18 cellular contexts compared by ENCODE assay signal in genomic region chr20:43839793-43840199, GRCh38.
DNase-seq lines count a peak whose midpoint lies in the region; ATAC-seq lines count a peak whose summit lies in the region.
"Had no signal": no experiment of that assay in that cellular context is flagged by ENCODE, and none has a peak within 500 bp of the region (broad histone marks: within the 10 kb centered on the region; RNA-seq: fewer than 3 reads in every experiment).

No MANE protein-coding gene starts in this region.

- POLR2A ChIA-PET in activated naive CD8-positive, alpha-beta T cell treated with anti-CD3 and anti-CD28 coated beads, Interleukin-2, amount 10 ng/mL, durations not matched to agents 7 days and 5 days (lab: Charles Lee) = interaction anchor here (0.8 kb wide), 1 partner anchor 189 kb away, joined by 3 read pairs; no protein-coding TSS in a partner anchor
- POLR2A ChIA-PET in activated CD4-positive, alpha-beta memory T cell treated with anti-CD3 and anti-CD28 coated beads for 36 hours (lab: Charles Lee) = interaction anchor here (1.2 kb wide), 1 partner anchor 89 kb away, joined by 10 read pairs; no protein-coding TSS in a partner anchor

- intact Hi-C loops in activated CD4-positive, alpha-beta memory T cell treated with anti-CD3 and anti-CD28 coated beads for 36 hours (cut with micrococcal nuclease) = loop anchor here (1.0 to 5.0 kb wide), 3 partner anchors 16 to 188 kb away; no protein-coding TSS in a partner anchor

- peak overlapping the region; percentile 42 for H3K4me3 Mint-ChIP-seq in activated naive CD8-positive, alpha-beta T cell treated with anti-CD3 and anti-CD28 coated beads, Interleukin-2, amount 10 ng/mL, durations not matched to agents 7 days and 5 days
- no peak overlapping the region for H3K4me3 Mint-ChIP-seq in activated naive CD8-positive, alpha-beta T cell treated with anti-CD3 and anti-CD28 coated beads for 36 hours
- no peak overlapping the region for H3K4me3 Mint-ChIP-seq in activated CD4-positive, alpha-beta memory T cell treated with anti-CD3 and anti-CD28 coated beads for 36 hours
- H3K4me3 Mint-ChIP-seq in stimulated activated naive CD8-positive, alpha-beta T cell treated with anti-CD3 and anti-CD28 coated beads, Interleukin-15, amount 100 ng/mL, for 72 hours = peak overlapping the region; percentile 61 to 65
- H3K4me3 Mint-ChIP-seq: activated naive CD8-positive, alpha-beta T cell; H9; T-cell had no signal

- DNase-seq in activated naive CD8-positive, alpha-beta T cell treated with anti-CD3 and anti-CD28 coated beads, Interleukin-2, amount 10 ng/mL, durations not matched to agents 7 days and 5 days = no peak
- DNase-seq in activated naive CD8-positive, alpha-beta T cell treated with anti-CD3 and anti-CD28 coated beads for 36 hours = no peak
- peak; percentile 40 for DNase-seq in activated CD4-positive, alpha-beta memory T cell treated with anti-CD3 and anti-CD28 coated beads for 36 hours
- DNase-seq in stimulated activated naive CD8-positive, alpha-beta T cell treated with anti-CD3 and anti-CD28 coated beads, Interleukin-15, amount 100 ng/mL, for 72 hours = peak; percentile 21 to 64
- DNase-seq in HuH-7.5 (ENCODE audit: low spot score) = no peak
- no peak for DNase-seq in NCI-H187 (lab: John Stamatoyannopoulos, UW)
- DNase-seq: brain microvascular endothelial cell, cortex of kidney, hippocampal formation, mammary epithelial cell, naive B cell, NCI-H2029, NCI-H510A, ovary had no signal

- CTCF ChIA-PET in activated CD4-positive, alpha-beta memory T cell treated with anti-CD3 and anti-CD28 coated beads for 36 hours (lab: Charles Lee) = interaction anchor here (0.5 to 8.9 kb wide), 14 partner anchors 9 to 252 kb away, joined by 3 to 65 read pairs (median 3); no protein-coding TSS in a partner anchor

- H3K27me3 Mint-ChIP-seq in activated naive CD8-positive, alpha-beta T cell treated with anti-CD3 and anti-CD28 coated beads, Interleukin-2, amount 10 ng/mL, durations not matched to agents 7 days and 5 days = peaks cover 2% of the 10 kb centered on the region
- peaks cover 23% of the 10 kb centered on the region for H3K27me3 Mint-ChIP-seq in activated naive CD8-positive, alpha-beta T cell treated with anti-CD3 and anti-CD28 coated beads for 36 hours
- H3K27me3 Mint-ChIP-seq in activated CD4-positive, alpha-beta memory T cell treated with anti-CD3 and anti-CD28 coated beads for 36 hours = peaks cover 20% of the 10 kb centered on the region
- H3K27me3 Mint-ChIP-seq in stimulated activated naive CD8-positive, alpha-beta T cell treated with anti-CD3 and anti-CD28 coated beads, Interleukin-15, amount 100 ng/mL, for 72 hours = peaks cover 20% of the 10 kb centered on the region
- H3K27me3 Mint-ChIP-seq: activated naive CD8-positive, alpha-beta T cell; naive B cell had no signal

- no peaks in the 10 kb centered on the region for H3K9me3 Mint-ChIP-seq in activated naive CD8-positive, alpha-beta T cell treated with anti-CD3 and anti-CD28 coated beads, Interleukin-2, amount 10 ng/mL, durations not matched to agents 7 days and 5 days
- H3K9me3 Mint-ChIP-seq in activated naive CD8-positive, alpha-beta T cell treated with anti-CD3 and anti-CD28 coated beads for 36 hours = no peaks in the 10 kb centered on the region
- no peaks in the 10 kb centered on the region for H3K9me3 Mint-ChIP-seq in activated CD4-positive, alpha-beta memory T cell treated with anti-CD3 and anti-CD28 coated beads for 36 hours
- H3K9me3 Mint-ChIP-seq in stimulated activated naive CD8-positive, alpha-beta T cell treated with anti-CD3 and anti-CD28 coated beads, Interleukin-15, amount 100 ng/mL, for 72 hours = no peaks in the 10 kb centered on the region
- H3K9me3 Mint-ChIP-seq: H9, naive B cell, T-cell had no signal

- H3K36me3 Mint-ChIP-seq in activated naive CD8-positive, alpha-beta T cell treated with anti-CD3 and anti-CD28 coated beads, Interleukin-2, amount 10 ng/mL, durations not matched to agents 7 days and 5 days = no peaks in the 10 kb centered on the region
- H3K36me3 Mint-ChIP-seq in activated naive CD8-positive, alpha-beta T cell treated with anti-CD3 and anti-CD28 coated beads for 36 hours = no peaks in the 10 kb centered on the region
- no peaks in the 10 kb centered on the region for H3K36me3 Mint-ChIP-seq in activated CD4-positive, alpha-beta memory T cell treated with anti-CD3 and anti-CD28 coated beads for 36 hours
- H3K36me3 Mint-ChIP-seq: activated naive CD8-positive, alpha-beta T cell; naive B cell; T-cell had no signal

- H3K27ac Mint-ChIP-seq in activated naive CD8-positive, alpha-beta T cell treated with anti-CD3 and anti-CD28 coated beads, Interleukin-2, amount 10 ng/mL, durations not matched to agents 7 days and 5 days = peak overlapping the region; percentile 68
- no peak overlapping the region for H3K27ac Mint-ChIP-seq in activated naive CD8-positive, alpha-beta T cell treated with anti-CD3 and anti-CD28 coated beads for 36 hours
- no peak overlapping the region for H3K27ac Mint-ChIP-seq in activated CD4-positive, alpha-beta memory T cell treated with anti-CD3 and anti-CD28 coated beads for 36 hours
- peak overlapping the region; percentile 54 to 79 for H3K27ac Mint-ChIP-seq in stimulated activated naive CD8-positive, alpha-beta T cell treated with anti-CD3 and anti-CD28 coated beads, Interleukin-15, amount 100 ng/mL, for 72 hours
- H3K27ac Mint-ChIP-seq: activated naive CD8-positive, alpha-beta T cell; H9; naive B cell; T-cell had no signal

- ATAC-seq in activated naive CD8-positive, alpha-beta T cell treated with anti-CD3 and anti-CD28 coated beads, Interleukin-2, amount 10 ng/mL, durations not matched to agents 7 days and 5 days (ENCODE audit: low read depth) = peak; percentile 27
- ATAC-seq in GM19452 (IDR thresholded peaks at IDR 0.05; ENCODE audit: unreplicated experiment) = peak; percentile 56
- peak; percentile 83 for ATAC-seq in stimulated activated naive CD8-positive, alpha-beta T cell treated with anti-CD3 and anti-CD28 coated beads, Interleukin-15, amount 100 ng/mL, for 72 hours

- peaks cover 36% of the 10 kb centered on the region for H3K4me1 Mint-ChIP-seq in activated naive CD8-positive, alpha-beta T cell treated with anti-CD3 and anti-CD28 coated beads, Interleukin-2, amount 10 ng/mL, durations not matched to agents 7 days and 5 days
- peaks cover 33% of the 10 kb centered on the region for H3K4me1 Mint-ChIP-seq in activated naive CD8-positive, alpha-beta T cell treated with anti-CD3 and anti-CD28 coated beads for 36 hours
- peaks cover 24% of the 10 kb centered on the region for H3K4me1 Mint-ChIP-seq in activated CD4-positive, alpha-beta memory T cell treated with anti-CD3 and anti-CD28 coated beads for 36 hours (ENCODE audit: low read depth)
- peaks cover 46% of the 10 kb centered on the region for H3K4me1 Mint-ChIP-seq in stimulated activated naive CD8-positive, alpha-beta T cell treated with anti-CD3 and anti-CD28 coated beads, Interleukin-15, amount 100 ng/mL, for 72 hours
- H3K4me1 Mint-ChIP-seq: naive B cell had no signal

Comparison
In these comparisons a context has a peak if more than half of its experiments do, and no peak if none do; other contexts are left out.
1. H3K27ac Mint-ChIP-seq: peak in activated naive CD8-positive, alpha-beta T cell treated with anti-CD3 and anti-CD28 coated beads, Interleukin-2, amount 10 ng/mL, durations not matched to agents 7 days and 5 days (single experiment) and stimulated activated naive CD8-positive, alpha-beta T cell treated with anti-CD3 and anti-CD28 coated beads, Interleukin-15, amount 100 ng/mL, for 72 hours (2 of 2); none in activated naive CD8-positive, alpha-beta T cell treated with anti-CD3 and anti-CD28 coated beads for 36 hours (single experiment) and activated CD4-positive, alpha-beta memory T cell treated with anti-CD3 and anti-CD28 coated beads for 36 hours (single experiment).
2. H3K4me3 Mint-ChIP-seq: peak in activated naive CD8-positive, alpha-beta T cell treated with anti-CD3 and anti-CD28 coated beads, Interleukin-2, amount 10 ng/mL, durations not matched to agents 7 days and 5 days (single experiment) and stimulated activated naive CD8-positive, alpha-beta T cell treated with anti-CD3 and anti-CD28 coated beads, Interleukin-15, amount 100 ng/mL, for 72 hours (2 of 2); none in activated naive CD8-positive, alpha-beta T cell treated with anti-CD3 and anti-CD28 coated beads for 36 hours (single experiment) and activated CD4-positive, alpha-beta memory T cell treated with anti-CD3 and anti-CD28 coated beads for 36 hours (single experiment).
3. ATAC-seq: peak in every context shown above with its lines; median percentile 83 in stimulated activated naive CD8-positive, alpha-beta T cell treated with anti-CD3 and anti-CD28 coated beads, Interleukin-15, amount 100 ng/mL, for 72 hours; 56 in GM19452; 27 in activated naive CD8-positive, alpha-beta T cell treated with anti-CD3 and anti-CD28 coated beads, Interleukin-2, amount 10 ng/mL, durations not matched to agents 7 days and 5 days.
4. DNase-seq: peak in activated CD4-positive, alpha-beta memory T cell treated with anti-CD3 and anti-CD28 coated beads for 36 hours (single experiment) and stimulated activated naive CD8-positive, alpha-beta T cell treated with anti-CD3 and anti-CD28 coated beads, Interleukin-15, amount 100 ng/mL, for 72 hours (2 of 2); none in activated naive CD8-positive, alpha-beta T cell treated with anti-CD3 and anti-CD28 coated beads, Interleukin-2, amount 10 ng/mL, durations not matched to agents 7 days and 5 days (single experiment), activated naive CD8-positive, alpha-beta T cell treated with anti-CD3 and anti-CD28 coated beads for 36 hours (single experiment), HuH-7.5 (single experiment) and NCI-H187 (0 of 2).